In genomic region chr6:67252663-67253062, GRCh38 we compare ENCODE assay signal across 19 cellular contexts.
"Had no signal": no experiment of that assay in that cellular context is flagged by ENCODE, and none has a peak within 500 bp of the region (broad histone marks: within the 10 kb centered on the region; RNA-seq: fewer than 3 reads in every experiment).

No MANE protein-coding gene starts in this region.

- H3K36me3 ChIP-seq: lower lobe of right lung had no signal

- H3K27ac Mint-ChIP-seq: activated B cell treated with CpG ODN at 0.5 μM for 24 hours; activated naive CD4-positive, alpha-beta T cell treated with anti-CD3 and anti-CD28 coated beads, Interleukin-2, amount 10 ng/mL, durations not matched to agents 7 days and 5 days; activated T-helper 17 cell treated with anti-CD3 and anti-CD28 coated beads, Interleukin-2, amount 50 U/mL, for 72 hours; brain; naive B cell; stimulated activated naive CD8-positive, alpha-beta T cell treated with anti-CD3 and anti-CD28 coated beads, Interleukin-15, Interleukin-2, amounts not matched to agents 100 ng/mL and 50 ng/mL, for 24 hours had no signal

- H3K9me3 ChIP-seq: lower lobe of right lung, testis had no signal

- ATAC-seq: activated T-helper 17 cell treated with anti-CD3 and anti-CD28 coated beads, Interleukin-2, amount 50 U/mL, for 72 hours; lower lobe of right lung had no signal

- H3K36me3 Mint-ChIP-seq: activated naive CD4-positive, alpha-beta T cell treated with anti-CD3 and anti-CD28 coated beads, Interleukin-2, amount 10 ng/mL, durations not matched to agents 7 days and 5 days; brain; naive B cell had no signal

- H3K27me3 ChIP-seq: testis had no signal

- H3K9ac ChIP-seq: parathyroid adenoma had no signal

- H3K4me1 Mint-ChIP-seq: activated B cell treated with CpG ODN at 0.5 μM for 24 hours; activated naive CD4-positive, alpha-beta T cell treated with anti-CD3 and anti-CD28 coated beads, Interleukin-2, amount 10 ng/mL, durations not matched to agents 7 days and 5 days; activated T-helper 17 cell treated with anti-CD3 and anti-CD28 coated beads, Interleukin-2, amount 50 U/mL, for 72 hours; brain; central memory CD8-positive, alpha-beta T cell; naive B cell had no signal

- H3K27me3 Mint-ChIP-seq: activated B cell treated with CpG ODN at 0.5 μM for 24 hours; activated naive CD4-positive, alpha-beta T cell treated with anti-CD3 and anti-CD28 coated beads, Interleukin-2, amount 10 ng/mL, durations not matched to agents 7 days and 5 days; activated T-helper 17 cell treated with anti-CD3 and anti-CD28 coated beads, Interleukin-2, amount 50 U/mL, for 72 hours; brain; central memory CD8-positive, alpha-beta T cell; naive B cell; stimulated activated naive CD8-positive, alpha-beta T cell treated with anti-CD3 and anti-CD28 coated beads, Interleukin-15, Interleukin-2, amounts not matched to agents 100 ng/mL and 50 ng/mL, for 24 hours had no signal

- H3K4me1 ChIP-seq: lower lobe of right lung, parathyroid adenoma, testis had no signal

- DNase-seq: activated B cell treated with CpG ODN at 0.5 μM for 24 hours; activated CD4-positive, alpha-beta T cell treated with anti-CD3 and anti-CD28 coated beads, Interleukin-2, amount 50 U/mL, for 1 hour; activated naive CD4-positive, alpha-beta T cell treated with anti-CD3 and anti-CD28 coated beads, Interleukin-2, amount 10 ng/mL, durations not matched to agents 7 days and 5 days; activated T-cell treated with anti-CD3 and anti-CD28 coated beads for 4 hours; cortex of kidney; effector CD8-positive, alpha-beta T cell; hypothalamus; lower lobe of right lung; midbrain; naive B cell; stimulated activated CD4-positive, alpha-beta T cell treated with anti-CD3 and anti-CD28 coated beads, Interleukin-15, amount 100 ng/mL, for 24 hours; stimulated activated CD4-positive, alpha-beta T cell treated with anti-CD3 and anti-CD28 coated beads, Interleukin-4, amount 100 ng/mL, for 24 hours; T1000; testis had no signal

- H3K4me3 Mint-ChIP-seq: activated B cell treated with CpG ODN at 0.5 μM for 24 hours; activated naive CD4-positive, alpha-beta T cell treated with anti-CD3 and anti-CD28 coated beads, Interleukin-2, amount 10 ng/mL, durations not matched to agents 7 days and 5 days; activated T-helper 17 cell treated with anti-CD3 and anti-CD28 coated beads, Interleukin-2, amount 50 U/mL, for 72 hours; brain; central memory CD8-positive, alpha-beta T cell; naive B cell; stimulated activated naive CD8-positive, alpha-beta T cell treated with anti-CD3 and anti-CD28 coated beads, Interleukin-15, Interleukin-2, amounts not matched to agents 100 ng/mL and 50 ng/mL, for 24 hours had no signal

- H3K27ac ChIP-seq: lower lobe of right lung, parathyroid adenoma, testis had no signal

- H3K79me2 ChIP-seq: parathyroid adenoma had no signal

- H3K4me3 ChIP-seq: lower lobe of right lung, testis had no signal

- H2AFZ ChIP-seq: parathyroid adenoma had no signal
